Comparison of ENCODE assay signal across 31 cellular contexts in the genomic region with DNA sequence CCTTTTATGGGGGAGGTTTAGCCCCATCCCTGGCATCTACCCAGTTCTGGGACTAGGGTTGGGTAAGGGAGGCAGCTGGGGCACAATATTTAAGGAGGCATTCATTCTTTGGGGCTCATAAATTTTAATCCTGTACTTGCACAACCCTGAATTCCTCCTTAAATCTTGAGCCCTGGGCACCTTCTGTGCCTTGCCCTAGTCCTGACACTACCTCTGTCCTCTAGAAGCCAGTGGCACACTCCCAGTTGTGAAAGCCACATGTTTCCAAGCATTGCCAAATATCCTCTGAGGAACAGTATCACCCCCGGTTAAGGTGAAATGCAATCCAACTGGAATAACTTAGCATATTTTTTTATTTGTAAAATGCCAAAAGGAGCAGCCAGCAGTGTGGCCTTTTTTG. TPM values are rescaled to one million over a fixed set of nuclear protein-coding genes. Genes with fewer than 3 reads are reported as not detected.
DNase-seq lines count a peak whose midpoint lies in the region; ATAC-seq and TF ChIP-seq lines count a peak whose summit lies in the region.
"Had no signal": no experiment of that assay in that cellular context is flagged by ENCODE, and none has a peak within 500 bp of the region (broad histone marks: within the 10 kb centered on the region; RNA-seq: fewer than 3 reads in every experiment).

No MANE protein-coding gene starts in this region.

- H3K9ac ChIP-seq in subcutaneous abdominal adipose tissue (ENCODE audit: low read length in 5 of 5) = no peak overlapping the region

- H3K9me3 ChIP-seq in adrenal gland (replicated peaks in 1 of 3) (no peaks in the 10 kb centered on the region), subcutaneous abdominal adipose tissue (ENCODE audit: control insufficient read depth in 5 of 5, low read length in 5 of 5) (no peaks in the 10 kb centered on the region)
- H3K9me3 ChIP-seq: left lung, sigmoid colon had no signal

- H3K4me1 ChIP-seq in adrenal gland (replicated peaks in 1 of 2) (peaks cover 0 to 6% of the 10 kb centered on the region in 2 donors), subcutaneous abdominal adipose tissue (ENCODE audit: control insufficient read depth in 5 of 5, insufficient read depth in 5 of 5, low read length in 5 of 5) (peaks cover 0 to 36% (median 12%) of the 10 kb centered on the region in 5 donors)
- H3K4me1 ChIP-seq: left lung had no signal

- H3K27me3 ChIP-seq in adrenal gland (no peaks in the 10 kb centered on the region), subcutaneous abdominal adipose tissue (ENCODE audit: control insufficient read depth in 5 of 5, insufficient read depth in 4 of 5, low read length in 5 of 5) (no peaks in the 10 kb centered on the region)
- H3K27me3 ChIP-seq: left lung, sigmoid colon had no signal

- no peak for TF ChIP-seq POLR2A in adrenal gland (IDR thresholded peaks at IDR 0.05)

- no peak overlapping the region for H3K4me3 ChIP-seq in adrenal gland
- no peak overlapping the region for H3K4me3 ChIP-seq in subcutaneous abdominal adipose tissue (ENCODE audit: low read depth in 1 of 5, low read length in 5 of 5)
- H3K4me3 ChIP-seq: left lung, sigmoid colon had no signal

- intact Hi-C loops in adrenal gland (cut with DNase I) (no loop called here), left cardiac atrium (cut with DNase I) (no loop called here)

- ATAC-seq in left cardiac atrium (peak; percentile 16 to 90), GM19395 (IDR thresholded peaks at IDR 0.05; ENCODE audit: unreplicated experiment) (no peak)
- ATAC-seq: activated CD4-positive, CD25-positive, alpha-beta regulatory T cell treated with anti-CD3 and anti-CD28 coated beads, Interleukin-2, amount 50 U/mL, for 24 hours; activated CD8-positive, alpha-beta memory T cell treated with anti-CD3 and anti-CD28 coated beads, Interleukin-2, amount 10 ng/mL, durations not matched to agents 7 days and 5 days; activated naive CD8-positive, alpha-beta T cell treated with anti-CD3 and anti-CD28 coated beads, Interleukin-2, amount 50 U/mL, for 24 hours; left lung; PC-3; T-helper 17 cell had no signal

- H3K27ac ChIP-seq in adrenal gland (no peak overlapping the region), subcutaneous abdominal adipose tissue (ENCODE audit: low read depth, low read length) (peak overlapping the region; percentile 71)
- H3K27ac ChIP-seq: 22Rv1, left lung, sigmoid colon had no signal

- peak; percentile 31 for DNase-seq in DMS 273 (lab: John Stamatoyannopoulos, UW; ENCODE audit: unreplicated experiment)
- DNase-seq in DMS 273 treated with DMSO at 0.1 percent for 48 hours (lab: John Stamatoyannopoulos, UW) = no peak
- peak in 5 of 7 donors; percentile 47 to 71 (median 56) for DNase-seq in adrenal gland
- no peak for DNase-seq in left cardiac atrium
- DNase-seq in NCI-H1694 treated with DMSO at 0.1 percent for 48 hours (lab: John Stamatoyannopoulos, UW) = no peak
- DNase-seq in NCI-H2081 treated with DMSO at 0.1 percent for 48 hours (lab: John Stamatoyannopoulos, UW) = no peak
- DNase-seq: activated CD4-positive, alpha-beta T cell treated with anti-CD3 and anti-CD28 coated beads, Interleukin-2, amount 50 U/mL, for 4 hours; activated CD8-positive, alpha-beta memory T cell treated with anti-CD3 and anti-CD28 coated beads, Interleukin-2, amount 10 ng/mL, durations not matched to agents 7 days and 5 days; activated gamma-delta T cell treated with Interleukin-2 at 50 U/mL for 16 hours; activated naive CD8-positive, alpha-beta T cell treated with anti-CD3 and anti-CD28 coated beads, Interleukin-2, amount 50 U/mL, for 24 hours; activated T-cell treated with anti-CD3 and anti-CD28 coated beads, Interleukin-2, amount 50 U/mL, for 48 hours; Calu3; erythroblast; HFFc6; left lung; NCI-H1105; NCI-H2029; NCI-H226; NCI-H526 treated with DMSO at 0.1 percent for 48 hours; PC-3; posterior cingulate gyrus; SHP77; sigmoid colon; stimulated activated CD4-positive, alpha-beta T cell treated with anti-CD3 and anti-CD28 coated beads, Interleukin-4, amount 100 ng/mL, for 1 hour; T-helper 17 cell; trophoblast cell had no signal

- WGBS in adrenal gland, 4 donors = 53 to 77% (median 66%) methylated on average over 1 of the region's 1 CpG

- H3K36me3 ChIP-seq in adrenal gland (replicated peaks in 1 of 2) (no peaks in the 10 kb centered on the region), subcutaneous abdominal adipose tissue (ENCODE audit: control insufficient read depth in 5 of 5, insufficient read depth in 5 of 5, low read length in 5 of 5) (no peaks in the 10 kb centered on the region)
- H3K36me3 ChIP-seq: left lung, sigmoid colon had no signal

- no peak for TF ChIP-seq CTCF in adrenal gland (IDR thresholded peaks at IDR 0.05)

RNA-seq across cellular contexts. Expression of a gene that starts 36.6 kb away (rescaled TPM):
- 100 to 1,000 TPM in 1 of 8 donors, 10 to 100 TPM in 7; 34.8 to 103 (median 65.6) TPM for total RNA-seq in adrenal gland
- 10 to 100 TPM in 1 of 3 donors, 1 to 10 TPM in 2; 3.5 to 10.4 (median 5.3) TPM for polyA plus RNA-seq in adrenal gland
- 100 to 1,000 TPM in 1 of 2 donors, 10 to 100 TPM in 1; 85.0 to 121 TPM for total RNA-seq in left cardiac atrium
- total RNA-seq: HT1080 had no signal

Comparison
In these comparisons a context has a peak if more than half of its experiments do, and no peak if none do; other contexts are left out.
1. DNase-seq: peak in DMS 273 (single experiment) and adrenal gland (5 of 7); none in DMS 273 treated with DMSO at 0.1 percent for 48 hours (single experiment), left cardiac atrium (single experiment), NCI-H1694 treated with DMSO at 0.1 percent for 48 hours (single experiment) and NCI-H2081 treated with DMSO at 0.1 percent for 48 hours (single experiment).